Comparison of ENCODE assay signal across 23 cellular contexts in genomic region chr9:122806661-122807060, GRCh38. TPM values are rescaled to one million over a fixed set of nuclear protein-coding genes. Genes with fewer than 3 reads are reported as not detected.
A peak's percentile ranks its signal among the peaks of the same experiment; 100 is the strongest.
DNase-seq lines count a peak whose midpoint lies in the region; ATAC-seq lines count a peak whose summit lies in the region.
"Had no signal": no experiment of that assay in that cellular context is flagged by ENCODE, and none has a peak within 500 bp of the region (broad histone marks: within the 10 kb centered on the region; RNA-seq: fewer than 3 reads in every experiment).

No MANE protein-coding gene starts in this region.

- H3K36me3 Mint-ChIP-seq in activated naive CD4-positive, alpha-beta T cell treated with anti-CD3 and anti-CD28 coated beads, Interleukin-2, amount 50 U/mL, for 72 hours, result peaks cover 8 to 20% of the 10 kb centered on the region in 2 donors
- peaks cover 12% of the 10 kb centered on the region for H3K36me3 Mint-ChIP-seq in activated naive CD8-positive, alpha-beta T cell treated with anti-CD3 and anti-CD28 coated beads, Interleukin-2, amount 50 U/mL, for 24 hours (ENCODE audit: low read depth)
- peaks cover 8% of the 10 kb centered on the region for H3K36me3 Mint-ChIP-seq in stimulated activated effector memory CD8-positive, alpha-beta T cell treated with anti-CD3 and anti-CD28 coated beads, Interleukin-12 subunit alpha, Interleukin-12 subunit beta, amount 100 ng/mL, for 72 hours

- peak overlapping the region; percentile 79 to 90 for H3K27ac Mint-ChIP-seq in activated naive CD4-positive, alpha-beta T cell treated with anti-CD3 and anti-CD28 coated beads, Interleukin-2, amount 50 U/mL, for 72 hours
- H3K27ac Mint-ChIP-seq in activated naive CD8-positive, alpha-beta T cell treated with anti-CD3 and anti-CD28 coated beads, Interleukin-2, amount 50 U/mL, for 24 hours, result peak overlapping the region; percentile 86
- peak overlapping the region; percentile 74 for H3K27ac Mint-ChIP-seq in stimulated activated effector memory CD8-positive, alpha-beta T cell treated with anti-CD3 and anti-CD28 coated beads, Interleukin-12 subunit alpha, Interleukin-12 subunit beta, amount 100 ng/mL, for 72 hours
- H3K27ac Mint-ChIP-seq: activated naive CD8-positive, alpha-beta T cell; stimulated activated memory B cell treated with anti-CD40 and anti-IgM and Interleukin-4, amounts not matched to agents 10 μg/mL and 1 μg/mL and 100 μg/mL, for 72 hours had no signal

- peak in 1 of 2 donors; percentile 15 for DNase-seq in activated naive CD4-positive, alpha-beta T cell treated with anti-CD3 and anti-CD28 coated beads, Interleukin-2, amount 50 U/mL, for 72 hours (ENCODE audit: low spot score in 2 of 2)
- DNase-seq in activated naive CD4-positive, alpha-beta T cell treated with anti-CD3 and anti-CD28 coated beads, Interleukin-2, amount 50 U/mL, for 16 hours, result no peak
- DNase-seq in LHCN-M2 (ENCODE audit: low read depth) (peak; percentile 45), posterior cingulate gyrus (no peak), NCI-H2227 treated with DMSO at 0.1 percent for 48 hours (lab: John Stamatoyannopoulos, UW) (no peak)
- DNase-seq in activated naive CD8-positive, alpha-beta T cell treated with anti-CD3 and anti-CD28 coated beads, Interleukin-2, amount 50 U/mL, for 24 hours, result no peak
- DNase-seq in stimulated activated effector memory CD8-positive, alpha-beta T cell treated with anti-CD3 and anti-CD28 coated beads, Interleukin-12 subunit alpha, Interleukin-12 subunit beta, amount 100 ng/mL, for 72 hours (ENCODE audit: low spot score in 2 of 2), result peak in 1 of 2 donors; percentile 67
- DNase-seq: cerebellar nuclear complex, heart left ventricle, Kasumi-1, left cardiac atrium, mesendoderm, NCI-H1694 treated with DMSO at 0.1 percent for 48 hours, NCI-H2171 treated with DMSO at 0.1 percent for 48 hours, NCI-H526 treated with DMSO at 0.1 percent for 48 hours had no signal

- peak; percentile 19 to 40 for ATAC-seq in activated naive CD4-positive, alpha-beta T cell treated with anti-CD3 and anti-CD28 coated beads, Interleukin-2, amount 50 U/mL, for 72 hours
- no peak for ATAC-seq in activated naive CD8-positive, alpha-beta T cell treated with anti-CD3 and anti-CD28 coated beads, Interleukin-2, amount 50 U/mL, for 24 hours
- ATAC-seq in stimulated activated effector memory CD8-positive, alpha-beta T cell treated with anti-CD3 and anti-CD28 coated beads, Interleukin-12 subunit alpha, Interleukin-12 subunit beta, amount 100 ng/mL, for 72 hours, result peak; percentile 70
- ATAC-seq: left cardiac atrium had no signal

- H3K4me3 Mint-ChIP-seq in activated naive CD8-positive, alpha-beta T cell treated with anti-CD3 and anti-CD28 coated beads, Interleukin-2, amount 50 U/mL, for 24 hours, result no peak overlapping the region
- H3K4me3 Mint-ChIP-seq in stimulated activated effector memory CD8-positive, alpha-beta T cell treated with anti-CD3 and anti-CD28 coated beads, Interleukin-12 subunit alpha, Interleukin-12 subunit beta, amount 100 ng/mL, for 72 hours, result no peak overlapping the region
- H3K4me3 Mint-ChIP-seq: activated naive CD8-positive, alpha-beta T cell; stimulated activated memory B cell treated with anti-CD40 and anti-IgM and Interleukin-4, amounts not matched to agents 10 μg/mL and 1 μg/mL and 100 μg/mL, for 72 hours had no signal

- H3K4me1 Mint-ChIP-seq in activated naive CD8-positive, alpha-beta T cell treated with anti-CD3 and anti-CD28 coated beads, Interleukin-2, amount 50 U/mL, for 24 hours, result peaks cover 26% of the 10 kb centered on the region
- peaks cover 17% of the 10 kb centered on the region for H3K4me1 Mint-ChIP-seq in stimulated activated effector memory CD8-positive, alpha-beta T cell treated with anti-CD3 and anti-CD28 coated beads, Interleukin-12 subunit alpha, Interleukin-12 subunit beta, amount 100 ng/mL, for 72 hours
- H3K4me1 Mint-ChIP-seq: stimulated activated memory B cell treated with anti-CD40 and anti-IgM and Interleukin-4, amounts not matched to agents 10 μg/mL and 1 μg/mL and 100 μg/mL, for 72 hours had no signal

- intact Hi-C loops in posterior cingulate gyrus (cut with DNase I), result no loop called here

- peaks cover 0 to 9% of the 10 kb centered on the region in 2 donors for H3K9me3 Mint-ChIP-seq in activated naive CD4-positive, alpha-beta T cell treated with anti-CD3 and anti-CD28 coated beads, Interleukin-2, amount 50 U/mL, for 72 hours
- peaks cover 6% of the 10 kb centered on the region for H3K9me3 Mint-ChIP-seq in activated naive CD8-positive, alpha-beta T cell treated with anti-CD3 and anti-CD28 coated beads, Interleukin-2, amount 50 U/mL, for 24 hours
- H3K9me3 Mint-ChIP-seq in stimulated activated effector memory CD8-positive, alpha-beta T cell treated with anti-CD3 and anti-CD28 coated beads, Interleukin-12 subunit alpha, Interleukin-12 subunit beta, amount 100 ng/mL, for 72 hours, result peaks cover 3% of the 10 kb centered on the region
- H3K9me3 Mint-ChIP-seq: stimulated activated memory B cell treated with anti-CD40 and anti-IgM and Interleukin-4, amounts not matched to agents 10 μg/mL and 1 μg/mL and 100 μg/mL, for 72 hours had no signal

- no peaks in the 10 kb centered on the region for H3K27me3 Mint-ChIP-seq in activated naive CD8-positive, alpha-beta T cell treated with anti-CD3 and anti-CD28 coated beads, Interleukin-2, amount 50 U/mL, for 24 hours
- H3K27me3 Mint-ChIP-seq: activated naive CD8-positive, alpha-beta T cell; stimulated activated memory B cell treated with anti-CD40 and anti-IgM and Interleukin-4, amounts not matched to agents 10 μg/mL and 1 μg/mL and 100 μg/mL, for 72 hours had no signal

RNA-seq across cellular contexts. Expression of gene OR1K1, which starts 6.7 kb away (rescaled TPM):
- not detected for total RNA-seq in activated naive CD4-positive, alpha-beta T cell treated with anti-CD3 and anti-CD28 coated beads, Interleukin-2, amount 50 U/mL, for 72 hours
- not detected in 2 replicates for total RNA-seq in LHCN-M2 (2014; rRNA removed)
- not detected for polyA plus RNA-seq in LHCN-M2 (2012)
- total RNA-seq: Daoy, fibroblast of villous mesenchyme, heart left ventricle, left cardiac atrium, myocyte, pulmonary artery endothelial cell, SJSA1 had no signal
- polyA plus RNA-seq: heart left ventricle, thymus had no signal

RNA-seq across cellular contexts. Expression of gene OR5C1, which starts 17.9 kb away (rescaled TPM):
- not detected for total RNA-seq in activated naive CD4-positive, alpha-beta T cell treated with anti-CD3 and anti-CD28 coated beads, Interleukin-2, amount 50 U/mL, for 72 hours
- not detected in 2 replicates for total RNA-seq in LHCN-M2 (2014; rRNA removed)
- polyA plus RNA-seq in LHCN-M2 (2012), result not detected
- total RNA-seq: Daoy, fibroblast of villous mesenchyme, heart left ventricle, left cardiac atrium, myocyte, pulmonary artery endothelial cell, SJSA1 had no signal
- polyA plus RNA-seq: heart left ventricle had no signal

RNA-seq across cellular contexts. Expression of gene PDCL, which starts 21.7 kb away (rescaled TPM):
- 10 to 100 TPM; 19.1 to 28.5 TPM for total RNA-seq in activated naive CD4-positive, alpha-beta T cell treated with anti-CD3 and anti-CD28 coated beads, Interleukin-2, amount 50 U/mL, for 72 hours
- 21.1 and 25.3 TPM in 2 replicates for total RNA-seq in LHCN-M2 (2014; rRNA removed)
- polyA plus RNA-seq in LHCN-M2 (2012), result 11.8 TPM
